Comparison of ENCODE assay signal across 8 cellular contexts in genomic region chr19:12722566-12723382, GRCh38. TPM values are rescaled to one million over a fixed set of nuclear protein-coding genes. Genes with fewer than 3 reads are reported as not detected.
DNase-seq lines count a peak whose midpoint lies in the region; ATAC-seq and TF ChIP-seq lines count a peak whose summit lies in the region.

No MANE protein-coding gene starts in this region.

- H3K4me2 ChIP-seq in MM.1S (ENCODE audit: low read depth, low read length), result peak overlapping the region; percentile 91
- H3K4me2 ChIP-seq in neural cell (ENCODE audit: low read length), result peak overlapping the region; percentile 99

- no peaks in the 10 kb centered on the region for H3K27me3 Mint-ChIP-seq in stimulated activated naive CD8-positive, alpha-beta T cell treated with anti-CD3 and anti-CD28 coated beads, Interleukin-15, amount 100 ng/mL, for 72 hours

- H3K4me1 ChIP-seq in HAP-1 (no peaks in the 10 kb centered on the region), MM.1S (ENCODE audit: low read length) (peaks cover 3% of the 10 kb centered on the region; the same call in 1 of the 2 replicates)

- H3K4me3 Mint-ChIP-seq in stimulated activated naive CD8-positive, alpha-beta T cell treated with anti-CD3 and anti-CD28 coated beads, Interleukin-15, amount 100 ng/mL, for 72 hours, result peak overlapping the region; percentile 95 to 97

- H2AFZ ChIP-seq in MM.1S (ENCODE audit: low read length) (peak overlapping the region; percentile 71), neural cell (ENCODE audit: low read depth, low read length) (no peak overlapping the region)

- peak overlapping the region; percentile 85 for H3K9ac ChIP-seq in MM.1S (ENCODE audit: low read length)
- peak overlapping the region; percentile 87 for H3K9ac ChIP-seq in neural cell (ENCODE audit: low read length)

- H3K9me2 ChIP-seq in MM.1S (replicated peaks; ENCODE audit: insufficient read depth, low read length), result no peaks in the 10 kb centered on the region
- no peaks in the 10 kb centered on the region for H3K9me2 ChIP-seq in neural cell (ENCODE audit: insufficient read depth, low read length)

- H3K4me3 ChIP-seq in HAP-1 (peak overlapping the region; percentile 52), MM.1S (ENCODE audit: low read length) (peak overlapping the region; percentile 84), fibroblast of villous mesenchyme (ENCODE audit: low read depth, low read length) (peak overlapping the region; percentile 76), neural cell (ENCODE audit: low read length) (peak overlapping the region; percentile 85)

- H3K9me3 Mint-ChIP-seq in stimulated activated naive CD8-positive, alpha-beta T cell treated with anti-CD3 and anti-CD28 coated beads, Interleukin-15, amount 100 ng/mL, for 72 hours, result no peaks in the 10 kb centered on the region

- peaks cover 17% of the 10 kb centered on the region for H3F3A ChIP-seq in MM.1S (ENCODE audit: insufficient read depth, low read length)
- H3F3A ChIP-seq in neural cell (ENCODE audit: insufficient read depth, low read length, poor library complexity, severe bottlenecking), result peaks cover 5% of the 10 kb centered on the region

- H3K79me2 ChIP-seq in MM.1S (ENCODE audit: low read length), result peaks cover 54% of the 10 kb centered on the region
- H3K79me2 ChIP-seq in neural cell (replicated peaks; ENCODE audit: insufficient read depth, low read length), result peaks cover 27% of the 10 kb centered on the region

- H3K27me3 ChIP-seq in HAP-1 (ENCODE audit: low read depth) (no peaks in the 10 kb centered on the region), MM.1S (replicated peaks; ENCODE audit: insufficient read depth, low read length) (no peaks in the 10 kb centered on the region), neural cell (ENCODE audit: insufficient read depth, low read depth, low read length) (no peaks in the 10 kb centered on the region)

- peak overlapping the region; percentile 84 to 96 for H3K27ac Mint-ChIP-seq in stimulated activated naive CD8-positive, alpha-beta T cell treated with anti-CD3 and anti-CD28 coated beads, Interleukin-15, amount 100 ng/mL, for 72 hours

- no peak for TF ChIP-seq CTCF in MM.1S (IDR thresholded peaks at IDR 0.05; ENCODE audit: low read length)
- no peak for TF ChIP-seq CTCF in fibroblast of villous mesenchyme (IDR thresholded peaks at IDR 0.05; ENCODE audit: insufficient read depth, low read depth, low read length)
- no peak for TF ChIP-seq CTCF in neural cell (IDR thresholded peaks at IDR 0.05; ENCODE audit: poor library complexity, severe bottlenecking)

- H3K27ac ChIP-seq in MM.1S (ENCODE audit: low read length), result peak overlapping the region; percentile 61
- peak overlapping the region; percentile 87 for H3K27ac ChIP-seq in neural cell (ENCODE audit: low read length)

- ATAC-seq in stimulated activated naive CD8-positive, alpha-beta T cell treated with anti-CD3 and anti-CD28 coated beads, Interleukin-15, amount 100 ng/mL, for 72 hours, result peak; percentile 90

- DNase-seq in EL, result peak; percentile 99
- DNase-seq in HAP-1 (ENCODE audit: low spot score in 2 of 2), result peak; percentile 97 to 98
- DNase-seq in MM.1S, result peak; percentile 99
- peak; percentile 93 for DNase-seq in SHP77 treated with DMSO at 0.1 percent for 48 hours (lab: John Stamatoyannopoulos, UW)
- DNase-seq in activated gamma-delta T cell treated with Interleukin-2 at 50 U/mL for 16 hours, result peak; percentile 93
- peak; percentile 99 for DNase-seq in fibroblast of villous mesenchyme (ENCODE audit: low read depth)
- peak; percentile 89 to 95 for DNase-seq in stimulated activated naive CD8-positive, alpha-beta T cell treated with anti-CD3 and anti-CD28 coated beads, Interleukin-15, amount 100 ng/mL, for 72 hours

- H3K4me1 Mint-ChIP-seq in stimulated activated naive CD8-positive, alpha-beta T cell treated with anti-CD3 and anti-CD28 coated beads, Interleukin-15, amount 100 ng/mL, for 72 hours, result peaks cover 46% of the 10 kb centered on the region

- in situ Hi-C loops in HAP-1 (cut with MboI; ENCODE audit: low sequenced_read_pairs), result no loop called here

- H3K9me3 ChIP-seq in HAP-1, result no peaks in the 10 kb centered on the region
- no peaks in the 10 kb centered on the region for H3K9me3 ChIP-seq in MM.1S (replicated peaks; ENCODE audit: insufficient read depth, low read length)
- no peaks in the 10 kb centered on the region for H3K9me3 ChIP-seq in neural cell (ENCODE audit: low read length)

- H3K36me3 ChIP-seq in HAP-1 (replicated peaks) (peaks cover 25% of the 10 kb centered on the region), MM.1S (replicated peaks; ENCODE audit: insufficient read depth, low read length) (peaks cover 5% of the 10 kb centered on the region; the same call in 1 of the 2 replicates), neural cell (ENCODE audit: insufficient read depth, low read length) (no peaks in the 10 kb centered on the region)

- TF ChIP-seq EP300 in neural cell (conservative IDR thresholded peaks at IDR 0.05; ENCODE audit: poor library complexity, severe bottlenecking), result peak; percentile 42

- no peak for TF ChIP-seq RAD21 in neural cell (conservative IDR thresholded peaks at IDR 0.05)

- no peaks in the 10 kb centered on the region for H4K20me1 ChIP-seq in MM.1S (ENCODE audit: insufficient read depth, low read length)
- H4K20me1 ChIP-seq in neural cell (ENCODE audit: insufficient read depth), result no peaks in the 10 kb centered on the region

TF ChIP-seq in neural cell, 6 proteins besides CTCF, POLR2A, EP300 and RAD21:
- TF ChIP-seq EZH2 (IDR thresholded peaks at IDR 0.05; ENCODE audit: borderline replicate concordance, insufficient read depth, low read length, poor library complexity, severe bottlenecking) (no peak), REST (IDR thresholded peaks at IDR 0.05; ENCODE audit: borderline replicate concordance) (peak; percentile 55), MXI1 (conservative IDR thresholded peaks at IDR 0.05; ENCODE audit: poor library complexity, severe bottlenecking) (peak; percentile 82), POLR2AphosphoS5 (IDR thresholded peaks at IDR 0.05) (peak; percentile 73), SMC3 (conservative IDR thresholded peaks at IDR 0.05; ENCODE audit: poor library complexity) (peak; percentile 20), TAF1 (IDR thresholded peaks at IDR 0.05; ENCODE audit: low read depth) (peak; percentile 51)

RNA-seq across cellular contexts. Expression of gene TNPO2, which starts 1.0 kb away (rescaled TPM):
- 36.7 and 53.1 TPM in 2 replicates for total RNA-seq in fibroblast of villous mesenchyme
- polyA plus RNA-seq in neural cell, result 88.0 and 98.6 TPM in 2 replicates
- polyA minus RNA-seq in neural cell, result 112 TPM in 2 replicates

RNA-seq across cellular contexts. Expression of gene TRIR, which starts 11.7 kb away (rescaled TPM):
- total RNA-seq in fibroblast of villous mesenchyme, result 127 and 153 TPM in 2 replicates
- polyA plus RNA-seq in neural cell, result 405 and 418 TPM in 2 replicates
- 101 TPM in 2 replicates for polyA minus RNA-seq in neural cell

RNA-seq across cellular contexts. Expression of gene GET3, which starts 14.5 kb away (rescaled TPM):
- 79.2 and 82.5 TPM in 2 replicates for total RNA-seq in fibroblast of villous mesenchyme
- polyA plus RNA-seq in neural cell, result 89.6 and 112 TPM in 2 replicates
- 44.6 and 53.8 TPM in 2 replicates for polyA minus RNA-seq in neural cell

RNA-seq across cellular contexts. Expression of gene FBXW9, which starts 26.3 kb away (rescaled TPM):
- 7.3 and 15.1 TPM in 2 replicates for total RNA-seq in fibroblast of villous mesenchyme
- 16.2 and 20.9 TPM in 2 replicates for polyA plus RNA-seq in neural cell
- 7.3 and 9.0 TPM in 2 replicates for polyA minus RNA-seq in neural cell

RNA-seq across cellular contexts. Expression of gene BEST2, which starts 28.8 kb away (rescaled TPM):
- total RNA-seq in fibroblast of villous mesenchyme, result not detected in 2 replicates
- polyA plus RNA-seq in neural cell, result not detected in 2 replicates
- not detected in 2 replicates for polyA minus RNA-seq in neural cell

Comparison
In these comparisons a context has a peak if more than half of its experiments do, and no peak if none do; other contexts are left out.
1. Peak in every context shown above with its lines: DNase-seq, ATAC-seq, H3K4me3 ChIP-seq and H3K27ac ChIP-seq.